Comparison of ENCODE assay signal across 18 cellular contexts in the genomic region with DNA sequence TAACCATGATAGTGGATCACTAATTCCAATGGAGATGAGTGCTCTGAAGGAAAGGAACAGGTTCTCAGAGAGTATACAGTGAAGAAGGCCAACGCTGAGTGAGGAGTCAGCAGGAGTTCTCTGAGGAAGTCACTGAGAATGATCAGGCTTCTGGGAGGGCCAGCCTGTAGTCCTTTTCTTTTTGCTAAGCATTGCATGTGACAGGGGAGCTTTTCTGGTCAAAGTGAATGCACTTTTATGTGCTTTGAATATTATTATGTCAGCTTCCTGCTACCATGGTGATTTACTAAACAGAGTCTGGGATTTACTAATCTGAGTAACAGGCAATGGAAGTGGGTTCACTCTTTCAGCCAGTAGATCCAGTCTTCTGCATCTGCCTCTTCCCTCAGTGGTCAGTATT.
DNase-seq lines count a peak whose midpoint lies in the region; ATAC-seq and TF ChIP-seq lines count a peak whose summit lies in the region.
"Had no signal": no experiment of that assay in that cellular context is flagged by ENCODE, and none has a peak within 500 bp of the region (broad histone marks: within the 10 kb centered on the region; RNA-seq: fewer than 3 reads in every experiment).

No MANE protein-coding gene starts in this region.

- no peak for TF ChIP-seq EP300 in SK-N-SH (IDR thresholded peaks at IDR 0.05; ENCODE audit: borderline replicate concordance in 1 of 2, low read depth in 1 of 2, low read length in 1 of 2)

- intact Hi-C loops in body of pancreas (cut with DNase I), result no loop called here

- TF ChIP-seq RAD21 in SK-N-SH (IDR thresholded peaks at IDR 0.05; ENCODE audit: low read length), result no peak

- H3K27me3 Mint-ChIP-seq in memory B cell, result peaks cover 17% of the 10 kb centered on the region

- H3K9ac ChIP-seq in SK-N-SH, result no peak overlapping the region
- H3K9ac ChIP-seq: KMS-11 had no signal

- no peaks in the 10 kb centered on the region for H4K20me1 ChIP-seq in SK-N-SH (ENCODE audit: insufficient read depth)

- H3K79me2 ChIP-seq in SK-N-SH (ENCODE audit: insufficient read depth), result no peaks in the 10 kb centered on the region
- H3K79me2 ChIP-seq: hepatocyte had no signal

- 100% methylated on average over 1 of the region's 1 CpG for WGBS in SK-N-SH (ENCODE audit: low lambda C conversion rate)
- WGBS in body of pancreas, 2 donors, result 75 to 86% methylated on average over 1 of the region's 1 CpG

- H3K27ac ChIP-seq in SK-N-SH (ENCODE audit: low read depth in 2 of 2, low read length in 1 of 2) (peak overlapping the region in 1 of 2 experiments; percentile 80; a peak in 1 of 4 replicates), body of pancreas (no peak overlapping the region)
- H3K27ac ChIP-seq: A549, KMS-11, upper lobe of left lung had no signal

- H3K27me3 ChIP-seq in SK-N-SH (ENCODE audit: insufficient read depth) (no peaks in the 10 kb centered on the region), body of pancreas (no peaks in the 10 kb centered on the region)
- H3K27me3 ChIP-seq: hepatocyte, upper lobe of left lung had no signal

- no peak overlapping the region for H3K4me3 Mint-ChIP-seq in memory B cell
- H3K4me3 Mint-ChIP-seq in stimulated activated effector memory CD8-positive, alpha-beta T cell treated with anti-CD3 and anti-CD28 coated beads, Interleukin-12 subunit alpha, Interleukin-12 subunit beta, amount 100 ng/mL, for 72 hours, result no peak overlapping the region
- H3K4me3 Mint-ChIP-seq: activated CD8-positive, alpha-beta T cell treated with anti-CD3 and anti-CD28 coated beads for 36 hours; stimulated activated memory B cell treated with anti-CD40 and anti-IgM and Interleukin-4, amounts not matched to agents 10 μg/mL and 1 μg/mL and 100 μg/mL, for 72 hours had no signal

- no peak for TF ChIP-seq POLR2A in body of pancreas (IDR thresholded peaks at IDR 0.05)

- H3K9me3 ChIP-seq in SK-N-SH, result no peaks in the 10 kb centered on the region
- no peaks in the 10 kb centered on the region for H3K9me3 ChIP-seq in body of pancreas
- H3K9me3 ChIP-seq: upper lobe of left lung had no signal

- H3K4me1 ChIP-seq in SK-N-SH (ENCODE audit: control insufficient read depth in 1 of 2, insufficient read depth in 2 of 2, low read depth in 1 of 2, low read length in 1 of 2) (peaks cover 0 to 8% of the 10 kb centered on the region in 2 experiments; a peak in 3 of 4 replicates), body of pancreas (no peaks in the 10 kb centered on the region)
- H3K4me1 ChIP-seq: A549 had no signal

- H3K9me2 ChIP-seq in SK-N-SH, result no peaks in the 10 kb centered on the region

- H2AFZ ChIP-seq in SK-N-SH (ENCODE audit: low read depth), result no peak overlapping the region
- H2AFZ ChIP-seq: hepatocyte had no signal

- DNase-seq in SK-N-SH (no peak), body of pancreas (no peak), memory B cell (ENCODE audit: low spot score in 2 of 2) (no peak), activated gamma-delta T cell treated with Interleukin-2 at 50 U/mL for 16 hours (no peak)
- DNase-seq in stimulated activated effector memory CD8-positive, alpha-beta T cell treated with anti-CD3 and anti-CD28 coated beads, Interleukin-12 subunit alpha, Interleukin-12 subunit beta, amount 100 ng/mL, for 72 hours (ENCODE audit: low spot score in 2 of 2), result no peak
- DNase-seq in activated CD8-positive, alpha-beta memory T cell treated with anti-CD3 and anti-CD28 coated beads, Interleukin-2, amount 50 U/mL, for 48 hours, result no peak
- DNase-seq: activated CD8-positive, alpha-beta T cell treated with anti-CD3 and anti-CD28 coated beads for 36 hours; activated effector memory CD4-positive, alpha-beta T cell treated with Interleukin-2 at 50 U/mL for 16 hours; GDM1; kidney glomerular epithelial cell; NK-92 treated with Interleukin-12 subunit alpha and Interleukin-12 subunit beta, amount 100 ng/mL, for 24 hours; upper lobe of left lung had no signal

- no peaks in the 10 kb centered on the region for H3K9me3 Mint-ChIP-seq in memory B cell
- no peaks in the 10 kb centered on the region for H3K9me3 Mint-ChIP-seq in stimulated activated effector memory CD8-positive, alpha-beta T cell treated with anti-CD3 and anti-CD28 coated beads, Interleukin-12 subunit alpha, Interleukin-12 subunit beta, amount 100 ng/mL, for 72 hours
- H3K9me3 Mint-ChIP-seq: stimulated activated memory B cell treated with anti-CD40 and anti-IgM and Interleukin-4, amounts not matched to agents 10 μg/mL and 1 μg/mL and 100 μg/mL, for 72 hours had no signal

- ATAC-seq in SK-N-SH treated with all-trans-retinoic acid at 6 μM for 48 hours (peak; percentile 45), body of pancreas (peak; percentile 15), memory B cell (ENCODE audit: low read depth) (peak; percentile 50), GM18517 (IDR thresholded peaks at IDR 0.05; ENCODE audit: unreplicated experiment) (no peak)
- no peak for ATAC-seq in stimulated activated effector memory CD8-positive, alpha-beta T cell treated with anti-CD3 and anti-CD28 coated beads, Interleukin-12 subunit alpha, Interleukin-12 subunit beta, amount 100 ng/mL, for 72 hours
- ATAC-seq: A549; activated CD8-positive, alpha-beta T cell treated with anti-CD3 and anti-CD28 coated beads for 36 hours; stimulated activated memory B cell treated with anti-CD40 and anti-IgM and Interleukin-4, amounts not matched to agents 10 μg/mL and 1 μg/mL and 100 μg/mL, for 72 hours had no signal

- H3K36me3 ChIP-seq in SK-N-SH (replicated peaks in 1 of 2; ENCODE audit: control insufficient read depth in 1 of 2, insufficient read depth in 2 of 2, low read length in 1 of 2) (no peaks in the 10 kb centered on the region), body of pancreas (replicated peaks in 1 of 2; ENCODE audit: insufficient read depth in 1 of 2, low read depth in 2 of 2) (no peaks in the 10 kb centered on the region)
- H3K36me3 ChIP-seq: upper lobe of left lung had no signal

- TF ChIP-seq CTCF in SK-N-SH (IDR thresholded peaks at IDR 0.05), result no peak
- no peak for TF ChIP-seq CTCF in body of pancreas (IDR thresholded peaks at IDR 0.05)

- CTCF ChIA-PET in SK-N-SH (lab: Yijun Ruan, JAX), result interaction anchor here (0.7 kb wide), 1 partner anchor 51 kb away, joined by 3 read pairs; no protein-coding TSS in a partner anchor

- H3K4me2 ChIP-seq in SK-N-SH, result no peak overlapping the region
- H3K4me2 ChIP-seq: A549, hepatocyte, KMS-11 had no signal

- no peak overlapping the region for H3K27ac Mint-ChIP-seq in memory B cell
- peak overlapping the region; percentile 37 for H3K27ac Mint-ChIP-seq in stimulated activated effector memory CD8-positive, alpha-beta T cell treated with anti-CD3 and anti-CD28 coated beads, Interleukin-12 subunit alpha, Interleukin-12 subunit beta, amount 100 ng/mL, for 72 hours
- H3K27ac Mint-ChIP-seq: activated CD8-positive, alpha-beta T cell treated with anti-CD3 and anti-CD28 coated beads for 36 hours; stimulated activated memory B cell treated with anti-CD40 and anti-IgM and Interleukin-4, amounts not matched to agents 10 μg/mL and 1 μg/mL and 100 μg/mL, for 72 hours had no signal

- H3F3A ChIP-seq in SK-N-SH (replicated peaks; ENCODE audit: insufficient read depth), result peaks cover 4% of the 10 kb centered on the region

- POLR2A ChIA-PET in SK-N-SH (lab: Yijun Ruan, JAX), result no interaction called here

- H3K4me1 Mint-ChIP-seq in memory B cell, result peaks cover 8% of the 10 kb centered on the region
- peaks cover 26% of the 10 kb centered on the region for H3K4me1 Mint-ChIP-seq in stimulated activated effector memory CD8-positive, alpha-beta T cell treated with anti-CD3 and anti-CD28 coated beads, Interleukin-12 subunit alpha, Interleukin-12 subunit beta, amount 100 ng/mL, for 72 hours
- H3K4me1 Mint-ChIP-seq: stimulated activated memory B cell treated with anti-CD40 and anti-IgM and Interleukin-4, amounts not matched to agents 10 μg/mL and 1 μg/mL and 100 μg/mL, for 72 hours had no signal

- no peak overlapping the region for H3K4me3 ChIP-seq in SK-N-SH (ENCODE audit: low read depth in 2 of 2, low read length in 1 of 2)
- no peak overlapping the region for H3K4me3 ChIP-seq in body of pancreas
- H3K4me3 ChIP-seq: A549, hepatocyte, upper lobe of left lung had no signal

- no peaks in the 10 kb centered on the region for H3K36me3 Mint-ChIP-seq in memory B cell
- no peaks in the 10 kb centered on the region for H3K36me3 Mint-ChIP-seq in stimulated activated effector memory CD8-positive, alpha-beta T cell treated with anti-CD3 and anti-CD28 coated beads, Interleukin-12 subunit alpha, Interleukin-12 subunit beta, amount 100 ng/mL, for 72 hours
- H3K36me3 Mint-ChIP-seq: stimulated activated memory B cell treated with anti-CD40 and anti-IgM and Interleukin-4, amounts not matched to agents 10 μg/mL and 1 μg/mL and 100 μg/mL, for 72 hours had no signal

TF ChIP-seq in SK-N-SH treated with all-trans-retinoic acid at 6 μM for 48 hours, 23 proteins besides CTCF, POLR2A, EP300 and RAD21:
- no peak for TF ChIP-seq ZFP30 (CRISPR knock-in tag; IDR thresholded peaks at IDR 0.05)
- TF ChIP-seq PPARA (CRISPR knock-in tag; IDR thresholded peaks at IDR 0.05; ENCODE audit: borderline replicate concordance), result no peak
- TF ChIP-seq ESRRG (CRISPR knock-in tag; IDR thresholded peaks at IDR 0.05), result no peak

TF ChIP-seq in SK-N-SH, 30 proteins besides CTCF, POLR2A, EP300 and RAD21 (continues in another document):
- TF ChIP-seq TCF12 (IDR thresholded peaks at IDR 0.05), result no peak
- TF ChIP-seq, protein P1, sequence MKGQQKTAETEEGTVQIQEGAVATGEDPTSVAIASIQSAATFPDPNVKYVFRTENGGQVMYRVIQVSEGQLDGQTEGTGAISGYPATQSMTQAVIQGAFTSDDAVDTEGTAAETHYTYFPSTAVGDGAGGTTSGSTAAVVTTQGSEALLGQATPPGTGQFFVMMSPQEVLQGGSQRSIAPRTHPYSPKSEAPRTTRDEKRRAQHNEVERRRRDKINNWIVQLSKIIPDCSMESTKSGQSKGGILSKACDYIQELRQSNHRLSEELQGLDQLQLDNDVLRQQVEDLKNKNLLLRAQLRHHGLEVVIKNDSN (IDR thresholded peaks at IDR 0.05; ENCODE audit: borderline replicate concordance, low read depth), result no peak
- TF ChIP-seq, protein P2, sequence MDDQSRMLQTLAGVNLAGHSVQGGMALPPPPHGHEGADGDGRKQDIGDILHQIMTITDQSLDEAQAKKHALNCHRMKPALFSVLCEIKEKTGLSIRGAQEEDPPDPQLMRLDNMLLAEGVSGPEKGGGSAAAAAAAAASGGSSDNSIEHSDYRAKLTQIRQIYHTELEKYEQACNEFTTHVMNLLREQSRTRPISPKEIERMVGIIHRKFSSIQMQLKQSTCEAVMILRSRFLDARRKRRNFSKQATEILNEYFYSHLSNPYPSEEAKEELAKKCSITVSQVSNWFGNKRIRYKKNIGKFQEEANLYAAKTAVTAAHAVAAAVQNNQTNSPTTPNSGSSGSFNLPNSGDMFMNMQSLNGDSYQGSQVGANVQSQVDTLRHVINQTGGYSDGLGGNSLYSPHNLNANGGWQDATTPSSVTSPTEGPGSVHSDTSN (IDR thresholded peaks at IDR 0.05), result no peak

Comparison
In these comparisons a context has a peak if more than half of its experiments do, and no peak if none do; other contexts are left out.
1. ATAC-seq: peak in SK-N-SH treated with all-trans-retinoic acid at 6 μM for 48 hours (single experiment), body of pancreas (single experiment) and memory B cell (single experiment); none in stimulated activated effector memory CD8-positive, alpha-beta T cell treated with anti-CD3 and anti-CD28 coated beads, Interleukin-12 subunit alpha, Interleukin-12 subunit beta, amount 100 ng/mL, for 72 hours (single experiment) and GM18517 (single experiment).